13 cellular contexts compared by ENCODE assay signal in genomic region chr22:39223091-39223710, GRCh38. TPM values are rescaled to one million over a fixed set of nuclear protein-coding genes. Genes with fewer than 3 reads are reported as not detected.
DNase-seq lines count a peak whose midpoint lies in the region; TF ChIP-seq lines count a peak whose summit lies in the region.
"Had no signal": no experiment of that assay in that cellular context is flagged by ENCODE, and none has a peak within 500 bp of the region (broad histone marks: within the 10 kb centered on the region; RNA-seq: fewer than 3 reads in every experiment).

No MANE protein-coding gene starts in this region.

- TF ChIP-seq CTCF in RWPE1 (conservative IDR thresholded peaks at IDR 0.05; ENCODE audit: low read depth) = no peak

- H3K36me3 Mint-ChIP-seq in activated naive CD8-positive, alpha-beta T cell = no peaks in the 10 kb centered on the region
- no peaks in the 10 kb centered on the region for H3K36me3 Mint-ChIP-seq in activated naive CD8-positive, alpha-beta T cell treated with anti-CD3 and anti-CD28 coated beads for 36 hours

- H3K4me1 Mint-ChIP-seq in activated naive CD8-positive, alpha-beta T cell (ENCODE audit: low read depth) = peaks cover 6% of the 10 kb centered on the region
- peaks cover 2% of the 10 kb centered on the region for H3K4me1 Mint-ChIP-seq in activated naive CD8-positive, alpha-beta T cell treated with anti-CD3 and anti-CD28 coated beads for 36 hours

- H3K4me3 Mint-ChIP-seq in activated naive CD8-positive, alpha-beta T cell = no peak overlapping the region
- no peak overlapping the region for H3K4me3 Mint-ChIP-seq in activated naive CD8-positive, alpha-beta T cell treated with anti-CD3 and anti-CD28 coated beads for 36 hours

- peaks cover 6% of the 10 kb centered on the region for H3K27me3 Mint-ChIP-seq in activated naive CD8-positive, alpha-beta T cell
- H3K27me3 Mint-ChIP-seq in activated naive CD8-positive, alpha-beta T cell treated with anti-CD3 and anti-CD28 coated beads for 36 hours = peaks cover 9% of the 10 kb centered on the region

- peak overlapping the region; percentile 54 for H3K27ac Mint-ChIP-seq in activated naive CD8-positive, alpha-beta T cell
- H3K27ac Mint-ChIP-seq in activated naive CD8-positive, alpha-beta T cell treated with anti-CD3 and anti-CD28 coated beads for 36 hours = no peak overlapping the region

- no peaks in the 10 kb centered on the region for H3K9me3 Mint-ChIP-seq in activated naive CD8-positive, alpha-beta T cell (ENCODE audit: low read depth)
- H3K9me3 Mint-ChIP-seq in activated naive CD8-positive, alpha-beta T cell treated with anti-CD3 and anti-CD28 coated beads for 36 hours = no peaks in the 10 kb centered on the region

- H3K27ac ChIP-seq in RWPE1 = 0 out of 2 replicates have a peak overlapping the region, but pooled peaks have one; percentile 17

- intact Hi-C loops in posterior vena cava (cut with DNase I) = no loop called here

- DNase-seq in activated naive CD8-positive, alpha-beta T cell treated with anti-CD3 and anti-CD28 coated beads for 36 hours = no peak
- DNase-seq in RWPE1 (ENCODE audit: low spot score) (no peak), foreskin melanocyte (peak; percentile 85), posterior vena cava (ENCODE audit: low spot score) (peak; percentile 42), NCI-H748 treated with DMSO at 0.1 percent for 48 hours (lab: John Stamatoyannopoulos, UW) (no peak), NOMO-1 treated with dmso at 0.1 percent for 144 hours (lab: John Stamatoyannopoulos, UW; ENCODE audit: unreplicated experiment) (no peak)
- no peak for DNase-seq in activated T-cell treated with anti-CD3 and anti-CD28 coated beads, Interleukin-2, amount 50 U/mL, for 1 hour
- DNase-seq: activated CD4-positive, alpha-beta T cell treated with anti-CD3 and anti-CD28 coated beads for 1 hour; activated effector memory CD4-positive, alpha-beta T cell treated with anti-CD3 and anti-CD28 coated beads, Interleukin-2, amount 50 U/mL, for 16 hours; EL; NCI-H1436 treated with DMSO at 0.1 percent for 48 hours; NCI-H446 treated with DMSO at 0.1 percent for 48 hours had no signal

- POLR2A ChIA-PET in RWPE1 (lab: Yijun Ruan, JAX; ENCODE audit: low non-redundant PET) = no interaction called here

- CTCF ChIA-PET in RWPE1 (lab: Yijun Ruan, JAX) = interaction anchor here (0.7 to 1.2 kb wide), 2 partner anchors 29 to 53 kb away, joined by 3 read pairs; no protein-coding TSS in a partner anchor

RNA-seq across cellular contexts. Expression of gene PDGFB, which starts 21.6 kb away (rescaled TPM):
- total RNA-seq in activated naive CD8-positive, alpha-beta T cell treated with anti-CD3 and anti-CD28 coated beads for 36 hours = under 1 TPM; 0.35 to 0.40 TPM
- total RNA-seq in posterior vena cava = 1 to 10 TPM; 7.5 to 8.1 TPM

Comparison
In these comparisons a context has a peak if more than half of its experiments do, and no peak if none do; other contexts are left out.
1. DNase-seq: peak in foreskin melanocyte (single experiment) and posterior vena cava (single experiment); none in activated naive CD8-positive, alpha-beta T cell treated with anti-CD3 and anti-CD28 coated beads for 36 hours (single experiment), RWPE1 (single experiment), NCI-H748 treated with DMSO at 0.1 percent for 48 hours (single experiment), NOMO-1 treated with dmso at 0.1 percent for 144 hours (single experiment) and activated T-cell treated with anti-CD3 and anti-CD28 coated beads, Interleukin-2, amount 50 U/mL, for 1 hour (single experiment).
2. RNA of gene PDGFB, which starts 21.6 kb away (total RNA-seq): 7.5 to 8.1 TPM in posterior vena cava; 0.35 to 0.40 TPM in activated naive CD8-positive, alpha-beta T cell treated with anti-CD3 and anti-CD28 coated beads for 36 hours; every median in the first group is over 4 times any median in the second.